Comparison of ENCODE assay signal across 11 cellular contexts in genomic region chr6:83481938-83482337, GRCh38. TPM values are rescaled to one million over a fixed set of nuclear protein-coding genes. Genes with fewer than 3 reads are reported as not detected.
"Had no signal": no experiment of that assay in that cellular context is flagged by ENCODE, and none has a peak within 500 bp of the region (broad histone marks: within the 10 kb centered on the region; RNA-seq: fewer than 3 reads in every experiment).

No MANE protein-coding gene starts in this region.

RNA-seq across cellular contexts. Expression of gene PRSS35, which starts 30.4 kb away (rescaled TPM):
- total RNA-seq: activated B cell treated with CpG ODN at 0.5 μM for 24 hours; activated CD4-positive, alpha-beta memory T cell treated with anti-CD3 and anti-CD28 coated beads for 36 hours; activated CD4-positive, alpha-beta memory T cell treated with anti-CD3 and anti-CD28 coated beads, Interleukin-2, amount 10 ng/mL, durations not matched to agents 7 days and 5 days; activated CD4-positive, alpha-beta T cell treated with anti-CD3 and anti-CD28 coated beads for 36 hours; activated CD4-positive, alpha-beta T cell treated with anti-CD3 and anti-CD28 coated beads, Interleukin-2, amount 10 ng/mL, durations not matched to agents 24 days and 14 days; activated CD4-positive, alpha-beta T cell treated with anti-CD3 and anti-CD28 coated beads, Interleukin-2, amount 10 ng/mL, durations not matched to agents 7 days and 5 days; activated CD8-positive, alpha-beta memory T cell treated with anti-CD3 and anti-CD28 coated beads, Interleukin-2, amount 10 ng/mL, durations not matched to agents 7 days and 5 days; activated CD8-positive, alpha-beta T cell treated with anti-CD3 and anti-CD28 coated beads for 36 hours; activated CD8-positive, alpha-beta T cell treated with anti-CD3 and anti-CD28 coated beads, Interleukin-2, amount 10 ng/mL, durations not matched to agents 7 days and 5 days; T-helper 1 cell treated with Interleukin-12 subunit alpha and Interleukin-12 subunit beta and Interleukin-4 antibody, amounts not matched to agents 30 ng/mL and 1 ng/mL, for 36 hours; T-helper 2 cell treated with Interferon-gamma antibody and Interleukin-4, amounts not matched to agents 100 ng/mL and 5 ng/mL, for 36 hours had no signal

RNA-seq across cellular contexts. Expression of gene ME1, which starts 51.1 kb away (rescaled TPM):
- total RNA-seq: activated B cell treated with CpG ODN at 0.5 μM for 24 hours; activated CD4-positive, alpha-beta T cell treated with anti-CD3 and anti-CD28 coated beads, Interleukin-2, amount 10 ng/mL, durations not matched to agents 24 days and 14 days; activated CD4-positive, alpha-beta T cell treated with anti-CD3 and anti-CD28 coated beads, Interleukin-2, amount 10 ng/mL, durations not matched to agents 7 days and 5 days; T-helper 2 cell treated with Interferon-gamma antibody and Interleukin-4, amounts not matched to agents 100 ng/mL and 5 ng/mL, for 36 hours had no signal
